ENCODE assay signal across 15 cellular contexts in the genomic region with DNA sequence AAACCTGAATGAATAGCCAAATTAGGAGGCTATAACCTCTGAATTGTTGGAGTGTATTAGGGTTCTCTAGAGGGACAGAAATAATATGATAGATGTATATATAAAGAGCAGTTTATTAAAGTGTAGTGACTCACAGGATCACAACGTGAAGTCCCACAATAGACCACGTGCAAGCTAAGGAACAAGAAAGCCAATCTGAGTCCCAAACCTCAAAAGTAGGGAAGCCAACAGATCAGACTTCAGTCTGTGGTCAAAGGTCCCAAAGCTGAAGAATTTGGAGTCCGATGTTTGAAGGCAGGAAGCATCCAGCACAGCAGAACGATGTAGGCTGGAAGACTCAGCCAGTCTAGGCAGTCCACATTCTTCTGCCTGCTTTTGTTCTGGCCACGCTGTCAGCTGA.
DNase-seq lines count a peak whose midpoint lies in the region; ATAC-seq, FAIRE-seq and TF ChIP-seq lines count a peak whose summit lies in the region.
"Had no signal": no experiment of that assay in that cellular context is flagged by ENCODE, and none has a peak within 500 bp of the region (broad histone marks: within the 10 kb centered on the region; RNA-seq: fewer than 3 reads in every experiment).

No MANE protein-coding gene starts in this region.

- H3K27me3 Mint-ChIP-seq in astrocyte (ENCODE audit: low read depth, unreplicated experiment), result no peaks in the 10 kb centered on the region

- DNase-seq in M059J (ENCODE audit: low read depth), result peak; percentile 56
- peak; percentile 23 for DNase-seq in astrocyte (ENCODE audit: low read depth)
- peak; percentile 5 for DNase-seq in myocyte (ENCODE audit: low read depth)
- DNase-seq in BE2C, result no peak
- DNase-seq in NCI-H1105 (lab: John Stamatoyannopoulos, UW), result no peak
- DNase-seq in D721Med (ENCODE audit: insufficient read length, low spot score), result no peak
- DNase-seq: CD8-positive, alpha-beta T cell; DMS79; NCI-H187 treated with DMSO at 0.1 percent for 48 hours; NCI-H526 treated with DMSO at 0.1 percent for 48 hours; OCI-M1 had no signal

- H3K4me3 Mint-ChIP-seq in astrocyte (ENCODE audit: unreplicated experiment), result no peak overlapping the region
- H3K4me3 Mint-ChIP-seq: CD8-positive, alpha-beta T cell had no signal

- H3K36me3 ChIP-seq in astrocyte (ENCODE audit: insufficient read depth, low read length), result no peaks in the 10 kb centered on the region
- H3K36me3 ChIP-seq in BE2C, result no peaks in the 10 kb centered on the region
- H3K36me3 ChIP-seq: BLaER1 had no signal

- no peaks in the 10 kb centered on the region for H4K20me1 ChIP-seq in astrocyte (ENCODE audit: insufficient read depth, low read length)
- H4K20me1 ChIP-seq: BLaER1 had no signal

- H3K9ac ChIP-seq in astrocyte (ENCODE audit: low read length), result no peak overlapping the region
- H3K9ac ChIP-seq: BLaER1 had no signal

- no peaks in the 10 kb centered on the region for H3K79me2 ChIP-seq in astrocyte (ENCODE audit: insufficient read depth, low read length)

- ATAC-seq in GM19328 (IDR thresholded peaks at IDR 0.05; ENCODE audit: unreplicated experiment), result no peak
- ATAC-seq: CD8-positive, alpha-beta T cell; HCT116 had no signal

- no peak overlapping the region for H3K27ac ChIP-seq in astrocyte (ENCODE audit: low read depth, low read length)
- H3K27ac ChIP-seq: BLaER1, RWPE1 had no signal

- H2AFZ ChIP-seq in astrocyte (ENCODE audit: low read depth, low read length), result peak overlapping the region; percentile 23

- TF ChIP-seq CTCF in astrocyte (IDR thresholded peaks at IDR 0.05; ENCODE audit: insufficient read depth, low read depth, low read length) (no peak), BE2C (IDR thresholded peaks at IDR 0.05; ENCODE audit: low read depth, low read length) (no peak), D721Med (IDR thresholded peaks at IDR 0.05; ENCODE audit: insufficient read depth, missing control alignments) (no peak)

- no peaks in the 10 kb centered on the region for H3K4me1 ChIP-seq in astrocyte (ENCODE audit: insufficient read depth, low read length)
- H3K4me1 ChIP-seq in BE2C, result no peaks in the 10 kb centered on the region
- H3K4me1 ChIP-seq: BLaER1 had no signal

- FAIRE-seq in astrocyte (lab: Jason Lieb, UNC) (no peak), D721Med (lab: Jason Lieb, UNC) (no peak)

- no peak overlapping the region for H3K27ac Mint-ChIP-seq in astrocyte (ENCODE audit: unreplicated experiment)
- H3K27ac Mint-ChIP-seq: CD8-positive, alpha-beta T cell had no signal

- H3K9me3 ChIP-seq in astrocyte (ENCODE audit: insufficient read depth, low read depth, low read length) (no peaks in the 10 kb centered on the region), BE2C (no peaks in the 10 kb centered on the region)
- H3K9me3 ChIP-seq: BLaER1 had no signal

- H3K36me3 Mint-ChIP-seq in astrocyte (ENCODE audit: low read depth, unreplicated experiment), result no peaks in the 10 kb centered on the region
- H3K36me3 Mint-ChIP-seq: CD8-positive, alpha-beta T cell had no signal

- peaks cover 2% of the 10 kb centered on the region for H3K4me1 Mint-ChIP-seq in astrocyte (ENCODE audit: low read depth, unreplicated experiment)

- no peak overlapping the region for H3K4me2 ChIP-seq in astrocyte (ENCODE audit: low read length)
- H3K4me2 ChIP-seq: BLaER1 had no signal

- H3K27me3 ChIP-seq in astrocyte (ENCODE audit: insufficient read depth, low read length) (no peaks in the 10 kb centered on the region), BE2C (no peaks in the 10 kb centered on the region; the same call in 1 of the 2 replicates)
- H3K27me3 ChIP-seq: BLaER1 had no signal

- H3K4me3 ChIP-seq in astrocyte (ENCODE audit: insufficient read depth, low read depth, low read length) (no peak overlapping the region), BE2C (ENCODE audit: low read depth, low read length) (no peak overlapping the region)
- H3K4me3 ChIP-seq: BLaER1 had no signal

- no peaks in the 10 kb centered on the region for H3K9me3 Mint-ChIP-seq in astrocyte (ENCODE audit: unreplicated experiment)

Comparison
In these comparisons a context has a peak if more than half of its experiments do, and no peak if none do; other contexts are left out.
1. DNase-seq: peak in M059J (single experiment), astrocyte (single experiment) and myocyte (single experiment); none in BE2C (single experiment), NCI-H1105 (single experiment) and D721Med (single experiment).